9 cellular contexts compared by ENCODE assay signal in the genomic region with DNA sequence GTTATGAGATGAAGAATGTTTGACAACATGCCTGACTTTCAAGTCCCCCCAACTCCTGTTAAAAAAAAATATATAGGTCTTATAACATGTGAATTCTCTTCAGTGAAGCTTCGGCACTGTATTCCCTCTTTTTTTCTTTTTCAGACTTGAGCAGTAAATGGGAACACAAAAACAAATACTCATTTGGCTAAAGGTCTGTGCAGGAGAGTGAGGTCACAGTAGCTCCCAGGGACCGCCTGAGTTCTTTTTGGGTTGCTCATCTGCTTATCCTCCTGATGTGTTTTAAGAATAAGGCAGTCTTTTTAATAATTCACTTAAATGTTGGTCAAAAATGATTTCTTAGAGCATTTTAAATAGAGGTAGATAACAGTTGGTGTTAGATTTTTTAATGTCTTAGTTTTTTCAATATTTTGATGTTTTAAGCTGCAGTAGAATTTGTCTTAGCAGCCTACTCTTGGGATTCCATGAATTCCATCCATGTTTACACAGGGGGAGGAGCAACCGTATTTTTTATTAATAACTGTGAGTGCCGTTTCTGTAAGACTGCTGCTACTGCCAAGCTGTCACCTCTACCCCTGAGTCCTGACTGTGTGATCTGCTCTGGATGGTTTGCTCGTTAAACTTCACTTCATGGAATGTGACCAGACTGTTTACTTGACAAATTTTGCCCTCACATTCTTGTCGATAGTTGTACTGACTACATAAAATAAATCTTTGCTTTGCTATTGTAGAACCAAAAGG. TPM values are rescaled to one million over a fixed set of nuclear protein-coding genes. Genes with fewer than 3 reads are reported as not detected.
A peak's percentile ranks its signal among the peaks of the same experiment; 100 is the strongest.
DNase-seq lines count a peak whose midpoint lies in the region; ATAC-seq and TF ChIP-seq lines count a peak whose summit lies in the region.
"Had no signal": no experiment of that assay in that cellular context is flagged by ENCODE, and none has a peak within 500 bp of the region (broad histone marks: within the 10 kb centered on the region; RNA-seq: fewer than 3 reads in every experiment).

No MANE protein-coding gene starts in this region.

- H3K4me3 Mint-ChIP-seq in activated T-cell treated with anti-CD3 and anti-CD28 coated beads, Interleukin-2, amount 50 U/mL, for 24 hours: no peak overlapping the region
- peak overlapping the region; percentile 65 for H3K4me3 Mint-ChIP-seq in chondrocyte (ENCODE audit: unreplicated experiment)
- no peak overlapping the region for H3K4me3 Mint-ChIP-seq in stimulated activated naive B cell treated with anti-CD40 and anti-IgM and Interleukin-4, amounts not matched to agents 10 μg/mL and 1 μg/mL and 100 μg/mL, for 72 hours

- peaks cover 76% of the 10 kb centered on the region for H3K4me1 Mint-ChIP-seq in activated T-cell treated with anti-CD3 and anti-CD28 coated beads, Interleukin-2, amount 50 U/mL, for 24 hours (ENCODE audit: low read depth)
- H3K4me1 Mint-ChIP-seq in chondrocyte (ENCODE audit: low read depth): peaks cover 84% of the 10 kb centered on the region
- H3K4me1 Mint-ChIP-seq in stimulated activated naive B cell treated with anti-CD40 and anti-IgM and Interleukin-4, amounts not matched to agents 10 μg/mL and 1 μg/mL and 100 μg/mL, for 72 hours: peaks cover 21 to 46% of the 10 kb centered on the region in 2 donors

- H3K4me1 ChIP-seq in upper lobe of right lung: peaks cover 73% of the 10 kb centered on the region

- H3K9me3 Mint-ChIP-seq in activated T-cell treated with anti-CD3 and anti-CD28 coated beads, Interleukin-2, amount 50 U/mL, for 24 hours: no peaks in the 10 kb centered on the region
- no peaks in the 10 kb centered on the region for H3K9me3 Mint-ChIP-seq in chondrocyte (ENCODE audit: low read depth)
- no peaks in the 10 kb centered on the region for H3K9me3 Mint-ChIP-seq in stimulated activated naive B cell treated with anti-CD40 and anti-IgM and Interleukin-4, amounts not matched to agents 10 μg/mL and 1 μg/mL and 100 μg/mL, for 72 hours

- H3K36me3 Mint-ChIP-seq in activated T-cell treated with anti-CD3 and anti-CD28 coated beads, Interleukin-2, amount 50 U/mL, for 24 hours (ENCODE audit: low read depth): peaks cover 99% of the 10 kb centered on the region
- peaks cover 14% of the 10 kb centered on the region for H3K36me3 Mint-ChIP-seq in chondrocyte (ENCODE audit: low read depth)
- peaks cover 25 to 43% of the 10 kb centered on the region in 2 donors for H3K36me3 Mint-ChIP-seq in stimulated activated naive B cell treated with anti-CD40 and anti-IgM and Interleukin-4, amounts not matched to agents 10 μg/mL and 1 μg/mL and 100 μg/mL, for 72 hours

- DNase-seq in activated T-cell treated with anti-CD3 and anti-CD28 coated beads, Interleukin-2, amount 50 U/mL, for 24 hours: no peak
- DNase-seq in activated T-cell treated with anti-CD3 and anti-CD28 coated beads, Interleukin-2, amount 50 U/mL, for 1 hour: no peak
- DNase-seq in chondrocyte (ENCODE audit: low spot score): peak; percentile 12
- DNase-seq in lung microvascular endothelial cell (ENCODE audit: low read depth in 2 of 2): peak; percentile 16 to 32
- no peak for DNase-seq in upper lobe of right lung
- DNase-seq in GOT3 (lab: John Stamatoyannopoulos, UW): no peak
- no peak for DNase-seq in NOMO-1 treated with dmso at 0.1 percent for 144 hours (lab: John Stamatoyannopoulos, UW; ENCODE audit: unreplicated experiment)
- DNase-seq in stimulated activated naive B cell treated with anti-CD40 and anti-IgM and Interleukin-4, amounts not matched to agents 10 μg/mL and 1 μg/mL and 100 μg/mL, for 72 hours: no peak
- DNase-seq: activated effector memory CD4-positive, alpha-beta T cell treated with anti-CD3 and anti-CD28 coated beads, Interleukin-2, amount 50 U/mL, for 16 hours had no signal

- intact Hi-C loops in upper lobe of right lung (cut with DNase I): no loop called here

- no peaks in the 10 kb centered on the region for H3K9me3 ChIP-seq in upper lobe of right lung

- peak; percentile 81 for ATAC-seq in upper lobe of right lung
- no peak for ATAC-seq in stimulated activated naive B cell treated with anti-CD40 and anti-IgM and Interleukin-4, amounts not matched to agents 10 μg/mL and 1 μg/mL and 100 μg/mL, for 72 hours (replicated peaks)

- H3K27ac Mint-ChIP-seq in activated T-cell treated with anti-CD3 and anti-CD28 coated beads, Interleukin-2, amount 50 U/mL, for 24 hours: peak overlapping the region; percentile 62
- peak overlapping the region; percentile 99 for H3K27ac Mint-ChIP-seq in chondrocyte (ENCODE audit: unreplicated experiment)
- H3K27ac Mint-ChIP-seq in stimulated activated naive B cell treated with anti-CD40 and anti-IgM and Interleukin-4, amounts not matched to agents 10 μg/mL and 1 μg/mL and 100 μg/mL, for 72 hours: no peak overlapping the region

- peak overlapping the region; percentile 9 for H3K4me3 ChIP-seq in upper lobe of right lung

- peaks cover 44% of the 10 kb centered on the region for H3K36me3 ChIP-seq in upper lobe of right lung

- H3K27me3 Mint-ChIP-seq in activated T-cell treated with anti-CD3 and anti-CD28 coated beads, Interleukin-2, amount 50 U/mL, for 24 hours: no peaks in the 10 kb centered on the region
- H3K27me3 Mint-ChIP-seq in chondrocyte (ENCODE audit: low read depth): no peaks in the 10 kb centered on the region
- H3K27me3 Mint-ChIP-seq in stimulated activated naive B cell treated with anti-CD40 and anti-IgM and Interleukin-4, amounts not matched to agents 10 μg/mL and 1 μg/mL and 100 μg/mL, for 72 hours: no peaks in the 10 kb centered on the region

- H3K27ac ChIP-seq in upper lobe of right lung: peak overlapping the region; percentile 33

- TF ChIP-seq CTCF in chondrocyte (IDR thresholded peaks at IDR 0.05) (no peak), upper lobe of right lung (IDR thresholded peaks at IDR 0.05) (no peak)

- no peaks in the 10 kb centered on the region for H3K27me3 ChIP-seq in upper lobe of right lung

RNA-seq across cellular contexts. Expression of gene HNRNPM, which starts 14.9 kb away (rescaled TPM):
- total RNA-seq in chondrocyte: 111 to 185 TPM (median 116 TPM) in 3 replicates
- total RNA-seq in lung microvascular endothelial cell: 45.8 and 55.6 TPM in 2 replicates
- total RNA-seq in upper lobe of right lung: 131 TPM

RNA-seq across cellular contexts. Expression of gene PRAM1, which starts 42.8 kb away (rescaled TPM):
- total RNA-seq in chondrocyte: 0.20 to 0.46 TPM in 2 of 3 replicates, not detected in the other
- total RNA-seq in lung microvascular endothelial cell: not detected in 2 replicates
- total RNA-seq in upper lobe of right lung: 31.3 TPM

RNA-seq across cellular contexts. Expression of gene MARCHF2, which starts 46.6 kb away (rescaled TPM):
- 35.0 to 42.5 TPM (median 37.5 TPM) in 3 replicates for total RNA-seq in chondrocyte
- 112 and 164 TPM in 2 replicates for total RNA-seq in lung microvascular endothelial cell
- 58.7 TPM for total RNA-seq in upper lobe of right lung

RNA-seq across cellular contexts. Expression of gene ZNF414, which starts 54.3 kb away (rescaled TPM):
- total RNA-seq in chondrocyte (22.0 to 26.8 TPM (median 25.3 TPM) in 3 replicates), lung microvascular endothelial cell (2.2 and 2.4 TPM in 2 replicates), upper lobe of right lung (23.4 TPM)

Comparison
In these comparisons a context has a peak if more than half of its experiments do, and no peak if none do; other contexts are left out.
1. DNase-seq: peak in chondrocyte (single experiment) and lung microvascular endothelial cell (2 of 2); none in activated T-cell treated with anti-CD3 and anti-CD28 coated beads, Interleukin-2, amount 50 U/mL, for 24 hours (single experiment), activated T-cell treated with anti-CD3 and anti-CD28 coated beads, Interleukin-2, amount 50 U/mL, for 1 hour (single experiment), upper lobe of right lung (single experiment), GOT3 (single experiment), NOMO-1 treated with dmso at 0.1 percent for 144 hours (single experiment) and stimulated activated naive B cell treated with anti-CD40 and anti-IgM and Interleukin-4, amounts not matched to agents 10 μg/mL and 1 μg/mL and 100 μg/mL, for 72 hours (single experiment).
2. RNA of gene PRAM1, which starts 42.8 kb away (total RNA-seq): 31.3 TPM in upper lobe of right lung (single experiment); 0.20 to 0.46 TPM in chondrocyte and not detected in lung microvascular endothelial cell; every median in the first group is over 10 times any median in the second.